8 cellular contexts compared by ENCODE assay signal in the genomic region with DNA sequence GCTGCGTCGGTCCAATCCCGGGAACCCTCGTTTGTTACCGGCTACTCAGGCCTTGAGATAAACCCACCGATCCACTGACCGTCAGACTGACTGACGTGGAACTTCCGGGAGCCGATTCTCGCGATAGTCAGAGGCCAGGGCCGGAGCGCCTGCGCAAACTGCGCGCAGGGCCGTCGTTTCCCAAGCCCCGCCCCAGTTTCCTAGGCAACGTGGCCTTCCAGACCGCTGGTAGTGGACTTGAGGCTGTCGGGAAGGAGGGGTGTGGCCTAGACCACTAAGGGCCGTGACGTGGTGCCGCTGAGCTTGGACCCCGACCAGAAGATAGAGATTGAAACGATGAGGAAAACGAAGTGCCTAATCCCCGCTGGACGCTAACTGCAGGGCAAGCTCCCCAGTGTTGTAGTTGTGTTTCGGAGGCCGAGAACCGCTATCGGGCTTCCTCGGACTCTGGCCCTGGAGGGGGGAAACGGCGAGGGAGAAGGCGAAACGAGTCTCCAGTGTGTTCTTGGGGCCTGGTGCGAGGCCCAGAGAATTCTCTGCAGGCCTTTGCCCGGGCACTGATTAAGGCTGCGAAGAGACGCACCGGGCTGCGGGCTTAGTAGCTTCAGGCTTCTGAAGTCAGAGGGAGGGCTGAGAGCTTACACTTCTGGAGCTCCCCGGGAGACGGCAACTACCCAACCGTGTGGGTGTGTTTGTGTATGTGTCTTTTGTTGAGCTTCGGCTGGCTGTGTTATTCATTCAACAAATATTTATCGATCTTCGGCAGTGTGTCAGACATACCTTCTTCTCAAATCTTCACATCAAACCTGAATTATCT. TPM values are rescaled to one million over a fixed set of nuclear protein-coding genes. Genes with fewer than 3 reads are reported as not detected.
DNase-seq lines count a peak whose midpoint lies in the region; ATAC-seq and TF ChIP-seq lines count a peak whose summit lies in the region.

A gene (minus strand): TSS at position 96 of the 817 bp plus-strand sequence. CDS start 97 bp downstream, outside the sequence.

- peaks cover 8% of the 10 kb centered on the region; the same call in 1 of the 2 replicates for H3K36me3 ChIP-seq in BLaER1

- peak within 1 kb of the TSS; percentile 91 for H3K27ac Mint-ChIP-seq in activated CD4-positive, alpha-beta T cell treated with anti-CD3 and anti-CD28 coated beads, Interleukin-2, amount 10 ng/mL, durations not matched to agents 7 days and 5 days

- H3K4me1 ChIP-seq in BLaER1 = peaks cover 42% of the 10 kb centered on the region

- ATAC-seq in GM19328 (IDR thresholded peaks at IDR 0.05; ENCODE audit: unreplicated experiment) (peak; percentile 97), HG03520 (IDR thresholded peaks at IDR 0.05; ENCODE audit: unreplicated experiment) (peak; percentile 97)

- no peaks in the 10 kb centered on the region for H3K9me3 ChIP-seq in BLaER1

- peak within 1 kb of the TSS; percentile 93 for H3K27ac ChIP-seq in BLaER1
- peak within 1 kb of the TSS; percentile 92 to 96 for H3K27ac ChIP-seq in coronary artery
- H3K27ac ChIP-seq in layer of hippocampus (ENCODE audit: low read depth, low read length) = peak within 1 kb of the TSS; percentile 93

- H3K4me2 ChIP-seq in BLaER1 = peak within 1 kb of the TSS; percentile 88

- DNase-seq in NCI-H69 (lab: John Stamatoyannopoulos, UW) = peak; percentile 97
- DNase-seq in activated CD4-positive, alpha-beta T cell treated with anti-CD3 and anti-CD28 coated beads, Interleukin-2, amount 10 ng/mL, durations not matched to agents 7 days and 5 days = peak; percentile 96
- DNase-seq in coronary artery (ENCODE audit: low spot score) = peak; percentile 100
- peak; percentile 91 to 98 for DNase-seq in stimulated activated CD4-positive, alpha-beta T cell treated with anti-CD3 and anti-CD28 coated beads, Interleukin-1b, Interleukin-23, amount 100 ng/mL, for 4 hours (ENCODE audit: low read depth in 2 of 2)

- H4K20me1 ChIP-seq in BLaER1 = peaks cover 46% of the 10 kb centered on the region

- H3K4me3 Mint-ChIP-seq in activated CD4-positive, alpha-beta T cell treated with anti-CD3 and anti-CD28 coated beads, Interleukin-2, amount 10 ng/mL, durations not matched to agents 7 days and 5 days = peak within 1 kb of the TSS; percentile 93

- H3K4me1 Mint-ChIP-seq in activated CD4-positive, alpha-beta T cell treated with anti-CD3 and anti-CD28 coated beads, Interleukin-2, amount 10 ng/mL, durations not matched to agents 7 days and 5 days = peaks cover 41% of the 10 kb centered on the region

- CTCF ChIA-PET in activated CD4-positive, alpha-beta T cell treated with anti-CD3 and anti-CD28 coated beads, Interleukin-2, amount 10 ng/mL, durations not matched to agents 7 days and 5 days (lab: Charles Lee) = interaction anchor here (0.7 kb wide), 1 partner anchor 11 kb away, joined by 3 read pairs; no protein-coding TSS in a partner anchor

- POLR2A ChIA-PET in activated CD4-positive, alpha-beta T cell treated with anti-CD3 and anti-CD28 coated beads, Interleukin-2, amount 10 ng/mL, durations not matched to agents 7 days and 5 days (lab: Charles Lee) = no interaction called here

- H3K9ac ChIP-seq in BLaER1 = peak within 1 kb of the TSS; percentile 98

- H3K9me3 Mint-ChIP-seq in activated CD4-positive, alpha-beta T cell treated with anti-CD3 and anti-CD28 coated beads, Interleukin-2, amount 10 ng/mL, durations not matched to agents 7 days and 5 days = no peaks in the 10 kb centered on the region

- peaks cover 6% of the 10 kb centered on the region for H3K36me3 Mint-ChIP-seq in activated CD4-positive, alpha-beta T cell treated with anti-CD3 and anti-CD28 coated beads, Interleukin-2, amount 10 ng/mL, durations not matched to agents 7 days and 5 days (ENCODE audit: low read depth)

- H3K27me3 ChIP-seq in BLaER1 (no peaks in the 10 kb centered on the region), layer of hippocampus (ENCODE audit: control insufficient read depth, insufficient read depth, low read length) (no peaks in the 10 kb centered on the region)

- H3K4me3 ChIP-seq in BLaER1 = peak within 1 kb of the TSS; percentile 91
- peak within 1 kb of the TSS; percentile 88 for H3K4me3 ChIP-seq in coronary artery

- TF ChIP-seq CTCF in coronary artery (IDR thresholded peaks at IDR 0.05) = no peak

- no peaks in the 10 kb centered on the region for H3K27me3 Mint-ChIP-seq in activated CD4-positive, alpha-beta T cell treated with anti-CD3 and anti-CD28 coated beads, Interleukin-2, amount 10 ng/mL, durations not matched to agents 7 days and 5 days

RNA-seq across cellular contexts. Expression of the gene that starts here (rescaled TPM):
- total RNA-seq in activated CD4-positive, alpha-beta T cell treated with anti-CD3 and anti-CD28 coated beads, Interleukin-2, amount 10 ng/mL, durations not matched to agents 7 days and 5 days = 100 to 1,000 TPM in 1 of 2 experiments, 10 to 100 TPM in 1; 92.2 to 101 TPM

Comparison
In these comparisons a context has a peak if more than half of its experiments do, and no peak if none do; other contexts are left out.
1. Peak in every context shown above with its lines: DNase-seq, ATAC-seq, H3K4me3 ChIP-seq and H3K27ac ChIP-seq.